ENCODE assay signal across 23 cellular contexts in genomic region chr4:42458686-42459085, GRCh38.
DNase-seq lines count a peak whose midpoint lies in the region; ATAC-seq and TF ChIP-seq lines count a peak whose summit lies in the region.
"Had no signal": no experiment of that assay in that cellular context is flagged by ENCODE, and none has a peak within 500 bp of the region (broad histone marks: within the 10 kb centered on the region; RNA-seq: fewer than 3 reads in every experiment).

No MANE protein-coding gene starts in this region.

- DNase-seq in globus pallidus (ENCODE audit: low spot score), result peak; percentile 41
- DNase-seq in renal cortical epithelial cell (ENCODE audit: low read depth), result peak; percentile 45
- DNase-seq in MCF 10A (ENCODE audit: unreplicated experiment), result no peak
- no peak for DNase-seq in NCI-H226
- DNase-seq in trophoblast cell, result no peak
- DNase-seq: Calu3; CD8-positive, alpha-beta T cell; GOT3; MG63; NCI-H1417; NCI-H1694 treated with DMSO at 0.1 percent for 48 hours; NCI-H2081 treated with DMSO at 0.1 percent for 48 hours; NCI-H2171 treated with DMSO at 0.1 percent for 48 hours; NCI-H446; NCI-H526; PC-3; SIG-M5 had no signal

- no TSS peak for BruUV-seq in MCF 10A (replicated peaks; lab: Mats Ljungman, UMichigan)

- no peak overlapping the region for H4K12ac ChIP-seq in trophoblast cell (ENCODE audit: low read depth, low read length)

- H3K27me3 ChIP-seq in ACC112 (ENCODE audit: insufficient read depth, low read length) (no peaks in the 10 kb centered on the region), OCI-LY3 (ENCODE audit: low read depth, low read length) (no peaks in the 10 kb centered on the region), trophoblast cell (ENCODE audit: insufficient read depth, low read length) (no peaks in the 10 kb centered on the region)
- H3K27me3 ChIP-seq: MG63 had no signal

- H2AFZ ChIP-seq in ACC112 (ENCODE audit: low read length, unreplicated experiment), result peak overlapping the region; percentile 57
- H2AFZ ChIP-seq in OCI-LY3 (ENCODE audit: low read depth, low read length), result no peak overlapping the region
- H2AFZ ChIP-seq in trophoblast cell (ENCODE audit: insufficient read depth, low read length, poor library complexity), result no peak overlapping the region

- no peak overlapping the region for H3K18ac ChIP-seq in trophoblast cell (ENCODE audit: low read length)

- CTCF ChIA-PET in MCF 10A (lab: Yijun Ruan, JAX), result no interaction called here

- H3K36me3 ChIP-seq in ACC112 (ENCODE audit: insufficient read depth, low read length) (no peaks in the 10 kb centered on the region), OCI-LY3 (replicated peaks; ENCODE audit: low read depth, low read length) (peaks cover 27% of the 10 kb centered on the region), trophoblast cell (ENCODE audit: control insufficient read depth in 1 of 2, insufficient read depth in 2 of 2, low read length in 2 of 2) (no peaks in the 10 kb centered on the region)
- H3K36me3 ChIP-seq: MG63 had no signal

- POLR2A ChIA-PET in MCF 10A (lab: Yijun Ruan, JAX), result no interaction called here

- H4K20me1 ChIP-seq in OCI-LY3 (ENCODE audit: insufficient read depth, low read length), result no peaks in the 10 kb centered on the region

- peaks cover 4% of the 10 kb centered on the region for H3K4me1 ChIP-seq in ACC112 (ENCODE audit: control insufficient read depth, insufficient read depth, low read length, unreplicated experiment)
- H3K4me1 ChIP-seq in OCI-LY3 (ENCODE audit: low read length), result peaks cover 54% of the 10 kb centered on the region
- H3K4me1 ChIP-seq in trophoblast cell (ENCODE audit: control insufficient read depth in 1 of 2, insufficient read depth in 2 of 2, low read length in 2 of 2), result no peaks in the 10 kb centered on the region

- no peaks in the 10 kb centered on the region for H3K79me2 ChIP-seq in ACC112 (ENCODE audit: control insufficient read depth, insufficient read depth, low read length, unreplicated experiment)
- H3K79me2 ChIP-seq in OCI-LY3 (ENCODE audit: low read length), result no peaks in the 10 kb centered on the region
- H3K79me2 ChIP-seq in trophoblast cell (ENCODE audit: control insufficient read depth, insufficient read depth, low read length, poor library complexity), result no peaks in the 10 kb centered on the region

- H3K27ac Mint-ChIP-seq in MCF 10A (ENCODE audit: low read depth, unreplicated experiment), result no peak overlapping the region
- H3K27ac Mint-ChIP-seq: CD8-positive, alpha-beta T cell had no signal

- H3K27me3 Mint-ChIP-seq in MCF 10A (ENCODE audit: insufficient read depth, unreplicated experiment), result no peaks in the 10 kb centered on the region

- H3K27ac ChIP-seq in ACC112 (ENCODE audit: low read depth, low read length), result no peak overlapping the region
- peak overlapping the region; percentile 21 for H3K27ac ChIP-seq in OCI-LY3 (ENCODE audit: low read length)
- H3K27ac ChIP-seq in trophoblast cell (ENCODE audit: low read depth, low read length), result no peak overlapping the region
- H3K27ac ChIP-seq: 22Rv1, RWPE1 had no signal

- H3K79me1 ChIP-seq in trophoblast cell (ENCODE audit: low read length), result no peaks in the 10 kb centered on the region

- H2BK5ac ChIP-seq in trophoblast cell (ENCODE audit: low read depth, low read length, poor library complexity), result no peak overlapping the region

- no peaks in the 10 kb centered on the region for H3K36me3 Mint-ChIP-seq in MCF 10A (ENCODE audit: insufficient read depth, unreplicated experiment)

- H3K9me3 Mint-ChIP-seq in MCF 10A (ENCODE audit: unreplicated experiment), result no peaks in the 10 kb centered on the region
- H3K9me3 Mint-ChIP-seq: CD8-positive, alpha-beta T cell had no signal

- H2BK12ac ChIP-seq in trophoblast cell (ENCODE audit: low read length), result no peak overlapping the region

- no peak for ATAC-seq in GM18907 (IDR thresholded peaks at IDR 0.05; ENCODE audit: unreplicated experiment)
- ATAC-seq: CD8-positive, alpha-beta T cell; PC-3; SK-N-SH treated with all-trans-retinoic acid at 6 μM for 48 hours had no signal

- no peak overlapping the region for H4K8ac ChIP-seq in trophoblast cell (ENCODE audit: low read depth, low read length)

- no peaks in the 10 kb centered on the region for H3K4me1 Mint-ChIP-seq in MCF 10A (ENCODE audit: insufficient read depth, unreplicated experiment)

- TF ChIP-seq CTCF in OCI-LY3 (IDR thresholded peaks at IDR 0.05; ENCODE audit: low read depth, low read length) (no peak), MCF 10A (IDR thresholded peaks at IDR 0.05; ENCODE audit: unreplicated experiment) (no peak)

- no peak overlapping the region for H2AK5ac ChIP-seq in trophoblast cell (ENCODE audit: low read length)

- intact Hi-C loops in MCF 10A (cut with micrococcal nuclease), result no loop called here

- peaks cover 4% of the 10 kb centered on the region for H3K9me3 ChIP-seq in OCI-LY3 (ENCODE audit: insufficient read depth, low read length)
- no peaks in the 10 kb centered on the region for H3K9me3 ChIP-seq in trophoblast cell (ENCODE audit: insufficient read depth, low read depth, low read length)
- H3K9me3 ChIP-seq: MG63 had no signal

- no peak overlapping the region for H3K23ac ChIP-seq in trophoblast cell (ENCODE audit: low read length)

- no peak overlapping the region for H3K4ac ChIP-seq in trophoblast cell (ENCODE audit: low read depth, low read length)

- WGBS in trophoblast cell (ENCODE audit: extremely low coverage, insufficient coverage, insufficient read length), result no CpG with 5 or more reads among the region's 3 CpGs

- H3K4me3 Mint-ChIP-seq in MCF 10A (ENCODE audit: unreplicated experiment), result no peak overlapping the region
- H3K4me3 Mint-ChIP-seq: CD8-positive, alpha-beta T cell had no signal

- no peak overlapping the region for H3K14ac ChIP-seq in trophoblast cell (ENCODE audit: low read length)

- no peak overlapping the region for H2BK120ac ChIP-seq in trophoblast cell (ENCODE audit: insufficient read depth, low read length, poor library complexity)

- no peak overlapping the region for H3K4me3 ChIP-seq in ACC112 (ENCODE audit: low read depth, low read length)
- no peak overlapping the region for H3K4me3 ChIP-seq in OCI-LY3 (ENCODE audit: low read length)
- no peak overlapping the region for H3K4me3 ChIP-seq in trophoblast cell (ENCODE audit: low read depth, low read length)
- H3K4me3 ChIP-seq: MG63 had no signal

- H3K4me2 ChIP-seq in OCI-LY3 (ENCODE audit: low read length), result peak overlapping the region; percentile 11; the same call in 1 of the 2 replicates
- no peak overlapping the region for H3K4me2 ChIP-seq in trophoblast cell (ENCODE audit: low read length)

- no peak overlapping the region for H4K91ac ChIP-seq in trophoblast cell (ENCODE audit: low read depth, low read length)

- H3K9ac ChIP-seq in OCI-LY3 (ENCODE audit: low read length), result no peak overlapping the region
- no peak overlapping the region for H3K9ac ChIP-seq in trophoblast cell (ENCODE audit: low read length)

Comparison
In these comparisons a context has a peak if more than half of its experiments do, and no peak if none do; other contexts are left out.
1. DNase-seq: peak in globus pallidus (single experiment) and renal cortical epithelial cell (single experiment); none in MCF 10A (single experiment), NCI-H226 (single experiment) and trophoblast cell (0 of 2).